ENCODE assay signal across 10 cellular contexts in genomic region chr1:68384872-68385390, GRCh38.
DNase-seq lines count a peak whose midpoint lies in the region; ATAC-seq, FAIRE-seq and TF ChIP-seq lines count a peak whose summit lies in the region.
"Had no signal": no experiment of that assay in that cellular context is flagged by ENCODE, and none has a peak within 500 bp of the region (broad histone marks: within the 10 kb centered on the region; RNA-seq: fewer than 3 reads in every experiment).

No MANE protein-coding gene starts in this region.

- H3K4me1 ChIP-seq in HUES48 (ENCODE audit: control insufficient read depth, insufficient read depth, low read length) (no peaks in the 10 kb centered on the region), hepatocyte (ENCODE audit: insufficient read depth) (no peaks in the 10 kb centered on the region), HepG2 (ENCODE audit: insufficient read depth, low read length) (no peaks in the 10 kb centered on the region)

- H3K36me3 ChIP-seq in HUES48 (ENCODE audit: control insufficient read depth, insufficient read depth, low read length) (no peaks in the 10 kb centered on the region), hepatocyte (replicated peaks; ENCODE audit: insufficient read depth, low read depth) (no peaks in the 10 kb centered on the region), HepG2 (replicated peaks in 1 of 2; ENCODE audit: control insufficient read depth in 1 of 2, insufficient read depth in 2 of 2, low read length in 2 of 2) (no peaks in the 10 kb centered on the region)

- H4K20me1 ChIP-seq in hepatocyte (ENCODE audit: insufficient read depth, poor library complexity, severe bottlenecking): no peaks in the 10 kb centered on the region
- H4K20me1 ChIP-seq in HepG2 (ENCODE audit: insufficient read depth, low read length): no peaks in the 10 kb centered on the region

- no peak for ATAC-seq in HepG2
- no peak for ATAC-seq in GM18498 (IDR thresholded peaks at IDR 0.05; ENCODE audit: unreplicated experiment)
- ATAC-seq in HG03139 (IDR thresholded peaks at IDR 0.05; ENCODE audit: unreplicated experiment): no peak

- H3K79me2 ChIP-seq in hepatocyte (no peaks in the 10 kb centered on the region), HepG2 (ENCODE audit: insufficient read depth, low read length) (no peaks in the 10 kb centered on the region)

- H3K9ac ChIP-seq in HUES48 (ENCODE audit: low read depth, low read length): no peak overlapping the region
- H3K9ac ChIP-seq in HepG2 (ENCODE audit: insufficient read depth, low read depth, low read length): no peak overlapping the region
- H3K9ac ChIP-seq: KMS-11 had no signal

- CTCF ChIA-PET in HepG2 (lab: Yijun Ruan, JAX; ENCODE audit: low intra/inter-chr PET ratio, low total read pairs): no interaction called here

- TF ChIP-seq EP300 in HepG2 (IDR thresholded peaks at IDR 0.05; ENCODE audit: low read depth in 2 of 2, low read length in 2 of 2) (no peak), HepG2 (CRISPR knock-in tag; IDR thresholded peaks at IDR 0.05; ENCODE audit: borderline replicate concordance) (no peak)

- H3K9me2 ChIP-seq in hepatocyte (replicated peaks; ENCODE audit: insufficient read depth): no peaks in the 10 kb centered on the region

- in situ Hi-C loops in astrocyte of the spinal cord (cut with HindIII; ENCODE audit: low sequenced_read_pairs): no loop called here
- in situ Hi-C loops in HepG2 (cut with HindIII; ENCODE audit: extremely low pct_ligation_motif_present, low pct_unique_long_range_greater_than_20kb): no loop called here

- H3K9me3 ChIP-seq in HUES48 (ENCODE audit: control insufficient read depth, insufficient read depth, low read length): 0 out of 2 replicates have a peak, but pooled peaks cover 4% of the 10 kb centered on the region
- no peaks in the 10 kb centered on the region for H3K9me3 ChIP-seq in hepatocyte (ENCODE audit: low read depth)
- H3K9me3 ChIP-seq in HepG2 (ENCODE audit: low read length): no peaks in the 10 kb centered on the region

- TF ChIP-seq CTCF in astrocyte of the spinal cord (IDR thresholded peaks at IDR 0.05; ENCODE audit: low read depth, low read length) (no peak), hepatocyte (IDR thresholded peaks at IDR 0.05; ENCODE audit: poor library complexity) (no peak), HepG2 (CRISPR knock-in tag; IDR thresholded peaks at IDR 0.05) (no peak)

- no TSS peak for BruUV-seq in HepG2 (replicated peaks; lab: Mats Ljungman, UMichigan)

- intact Hi-C loops in HepG2 (cut with micrococcal nuclease; ENCODE audit: unreplicated experiment): no loop called here

- no peak for TF ChIP-seq RAD21 in HepG2 (CRISPR knock-in tag; IDR thresholded peaks at IDR 0.05)

- H3K27ac ChIP-seq in HUES48 (ENCODE audit: low read depth, low read length) (peak overlapping the region; percentile 80), hepatocyte (peak overlapping the region; percentile 64), HepG2 (ENCODE audit: extremely low read length, insufficient read depth, low read length) (no peak overlapping the region)
- H3K27ac ChIP-seq: KMS-11 had no signal

- H3K4me2 ChIP-seq in hepatocyte: no peak overlapping the region
- H3K4me2 ChIP-seq in HepG2 (ENCODE audit: low read depth, low read length): no peak overlapping the region
- H3K4me2 ChIP-seq: KMS-11 had no signal

- H3K4me3 ChIP-seq in HUES48 (ENCODE audit: low read depth, low read length) (no peak overlapping the region), astrocyte of the spinal cord (ENCODE audit: low read depth, low read length) (no peak overlapping the region), hepatocyte (no peak overlapping the region), HepG2 (replicated peaks in 1 of 3; ENCODE audit: insufficient read depth in 1 of 3, low read depth in 2 of 3, low read length in 3 of 3) (no peak overlapping the region)

- H2AFZ ChIP-seq in hepatocyte (no peak overlapping the region), HepG2 (ENCODE audit: low read length) (no peak overlapping the region)

- WGBS in hepatocyte (ENCODE audit: low lambda C conversion rate, missing lambda C conversion rate): 84% methylated on average over 2 of the region's 2 CpGs
- 17% methylated on average over 2 of the region's 2 CpGs for WGBS in HepG2 (ENCODE audit: low lambda C conversion rate)

- DNase-seq in A172 (ENCODE audit: low spot score) (peak; percentile 99), astrocyte of the spinal cord (ENCODE audit: low read depth, low spot score) (peak; percentile 87), hepatocyte (ENCODE audit: low spot score) (no peak), HepG2 (ENCODE audit: low spot score) (no peak)
- DNase-seq in stimulated activated CD4-positive, alpha-beta T cell treated with anti-CD3 and anti-CD28 coated beads, Interleukin-2, amount 100 ng/mL, for 48 hours: no peak
- DNase-seq: AML-193 had no signal

- H3K27me3 ChIP-seq in HUES48 (ENCODE audit: control insufficient read depth, insufficient read depth, low read length): no peaks in the 10 kb centered on the region
- H3K27me3 ChIP-seq in hepatocyte: no peaks in the 10 kb centered on the region
- H3K27me3 ChIP-seq in HepG2 (ENCODE audit: control insufficient read depth in 1 of 2, insufficient read depth in 2 of 2, low read length in 2 of 2): no peaks in the 10 kb centered on the region

- POLR2A ChIA-PET in HepG2 (lab: Yijun Ruan, JAX): no interaction called here

- FAIRE-seq in HepG2 (lab: Jason Lieb, UNC): no peak

- TF ChIP-seq POLR2A in HepG2 (IDR thresholded peaks at IDR 0.05; ENCODE audit: insufficient read depth in 1 of 2, low read depth in 2 of 2, low read length in 2 of 2): no peak

TF ChIP-seq in HepG2, 621 proteins besides CTCF, POLR2A, EP300 and RAD21:
- no peak for TF ChIP-seq ZNF558 (CRISPR knock-in tag; IDR thresholded peaks at IDR 0.05; ENCODE audit: borderline replicate concordance)
- TF ChIP-seq ZNF672 (CRISPR knock-in tag; IDR thresholded peaks at IDR 0.05): no peak
- TF ChIP-seq RBM22 (optimal IDR thresholded peaks at IDR 0.05; ENCODE audit: low read length): no peak
- no peak for TF ChIP-seq SAP130 (CRISPR knock-in tag; IDR thresholded peaks at IDR 0.05; ENCODE audit: low read depth)
- TF ChIP-seq YEATS2 (CRISPR knock-in tag; IDR thresholded peaks at IDR 0.05; ENCODE audit: borderline replicate concordance): no peak
- no peak for TF ChIP-seq ZNF7 (CRISPR knock-in tag; IDR thresholded peaks at IDR 0.05)
- TF ChIP-seq, protein P1, sequence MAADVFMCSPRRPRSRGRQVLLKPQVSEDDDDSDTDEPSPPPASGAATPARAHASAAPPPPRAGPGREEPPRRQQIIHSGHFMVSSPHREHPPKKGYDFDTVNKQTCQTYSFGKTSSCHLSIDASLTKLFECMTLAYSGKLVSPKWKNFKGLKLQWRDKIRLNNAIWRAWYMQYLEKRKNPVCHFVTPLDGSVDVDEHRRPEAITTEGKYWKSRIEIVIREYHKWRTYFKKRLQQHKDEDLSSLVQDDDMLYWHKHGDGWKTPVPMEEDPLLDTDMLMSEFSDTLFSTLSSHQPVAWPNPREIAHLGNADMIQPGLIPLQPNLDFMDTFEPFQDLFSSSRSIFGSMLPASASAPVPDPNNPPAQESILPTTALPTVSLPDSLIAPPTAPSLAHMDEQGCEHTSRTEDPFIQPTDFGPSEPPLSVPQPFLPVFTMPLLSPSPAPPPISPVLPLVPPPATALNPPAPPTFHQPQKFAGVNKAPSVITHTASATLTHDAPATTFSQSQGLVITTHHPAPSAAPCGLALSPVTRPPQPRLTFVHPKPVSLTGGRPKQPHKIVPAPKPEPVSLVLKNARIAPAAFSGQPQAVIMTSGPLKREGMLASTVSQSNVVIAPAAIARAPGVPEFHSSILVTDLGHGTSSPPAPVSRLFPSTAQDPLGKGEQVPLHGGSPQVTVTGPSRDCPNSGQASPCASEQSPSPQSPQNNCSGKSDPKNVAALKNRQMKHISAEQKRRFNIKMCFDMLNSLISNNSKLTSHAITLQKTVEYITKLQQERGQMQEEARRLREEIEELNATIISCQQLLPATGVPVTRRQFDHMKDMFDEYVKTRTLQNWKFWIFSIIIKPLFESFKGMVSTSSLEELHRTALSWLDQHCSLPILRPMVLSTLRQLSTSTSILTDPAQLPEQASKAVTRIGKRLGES (CRISPR knock-in tag; IDR thresholded peaks at IDR 0.05; ENCODE audit: borderline replicate concordance): no peak
- no peak for TF ChIP-seq ZEB1 (IDR thresholded peaks at IDR 0.05; ENCODE audit: insufficient replicate concordance, low read depth)
- TF ChIP-seq FOXJ3 (CRISPR knock-in tag; IDR thresholded peaks at IDR 0.05; ENCODE audit: borderline replicate concordance): no peak
- TF ChIP-seq SOX6 (IDR thresholded peaks at IDR 0.05): no peak
- no peak for TF ChIP-seq SOX6 (CRISPR knock-in tag; IDR thresholded peaks at IDR 0.05)
- TF ChIP-seq PHF5A (CRISPR knock-in tag; IDR thresholded peaks at IDR 0.05; ENCODE audit: low read depth, unreplicated experiment): no peak
- TF ChIP-seq ZNF589 (CRISPR knock-in tag; conservative IDR thresholded peaks at IDR 0.05): no peak
- no peak for TF ChIP-seq ZNF260 (CRISPR knock-in tag; IDR thresholded peaks at IDR 0.05; ENCODE audit: borderline replicate concordance, low read depth)
- TF ChIP-seq, protein P2, sequence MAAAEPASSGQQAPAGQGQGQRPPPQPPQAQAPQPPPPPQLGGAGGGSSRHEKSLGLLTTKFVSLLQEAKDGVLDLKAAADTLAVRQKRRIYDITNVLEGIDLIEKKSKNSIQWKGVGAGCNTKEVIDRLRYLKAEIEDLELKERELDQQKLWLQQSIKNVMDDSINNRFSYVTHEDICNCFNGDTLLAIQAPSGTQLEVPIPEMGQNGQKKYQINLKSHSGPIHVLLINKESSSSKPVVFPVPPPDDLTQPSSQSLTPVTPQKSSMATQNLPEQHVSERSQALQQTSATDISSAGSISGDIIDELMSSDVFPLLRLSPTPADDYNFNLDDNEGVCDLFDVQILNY (CRISPR knock-in tag; conservative IDR thresholded peaks at IDR 0.05): no peak
- no peak for TF ChIP-seq SMARCC2 (IDR thresholded peaks at IDR 0.05)

Comparison
In these comparisons a context has a peak if more than half of its experiments do, and no peak if none do; other contexts are left out.
1. DNase-seq: peak in A172 (single experiment) and astrocyte of the spinal cord (single experiment); none in hepatocyte (single experiment), stimulated activated CD4-positive, alpha-beta T cell treated with anti-CD3 and anti-CD28 coated beads, Interleukin-2, amount 100 ng/mL, for 48 hours (0 of 2) and HepG2 (single experiment).